Comparison of ENCODE assay signal across 10 cellular contexts in the genomic region with DNA sequence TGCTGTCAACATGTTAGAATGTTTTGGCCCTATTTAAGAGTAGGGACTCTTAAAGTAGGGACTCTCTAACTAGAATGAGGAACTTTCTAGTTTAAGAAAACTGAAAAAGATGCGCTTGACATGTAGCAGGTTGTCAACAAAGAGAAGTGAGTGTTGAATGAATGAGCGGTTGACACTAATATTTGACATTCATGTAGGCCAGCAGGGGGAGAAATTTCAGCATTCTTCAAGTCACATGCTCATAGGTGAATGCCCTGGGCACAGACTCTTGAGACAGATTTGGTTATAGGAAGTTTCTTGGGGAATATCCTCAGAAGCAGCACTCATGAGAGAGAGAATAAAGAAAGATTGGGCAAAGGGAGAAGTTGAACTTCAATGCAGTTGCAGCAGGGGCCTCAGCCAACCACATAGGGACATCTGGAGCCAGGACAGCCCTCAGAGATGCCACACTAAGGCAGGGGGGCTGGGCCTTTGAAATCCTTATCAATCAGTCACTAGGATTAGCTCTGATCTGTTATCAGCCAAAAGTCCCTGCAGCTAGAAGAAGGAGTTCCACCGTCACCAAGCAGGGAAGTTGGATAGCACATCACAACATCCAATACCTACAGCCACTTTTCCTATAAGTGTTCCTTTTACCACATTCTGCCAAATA.
DNase-seq lines count a peak whose midpoint lies in the region; ATAC-seq and TF ChIP-seq lines count a peak whose summit lies in the region.
"Had no signal": no experiment of that assay in that cellular context is flagged by ENCODE, and none has a peak within 500 bp of the region (broad histone marks: within the 10 kb centered on the region; RNA-seq: fewer than 3 reads in every experiment).

No MANE protein-coding gene starts in this region.

- H3K27ac ChIP-seq in C4-2B (no peak overlapping the region), VCaP (no peak overlapping the region)

- DNase-seq in activated gamma-delta T cell treated with Interleukin-2 at 50 U/mL for 16 hours (no peak), NCI-H2196 treated with DMSO at 0.1 percent for 48 hours (lab: John Stamatoyannopoulos, UW; ENCODE audit: unreplicated experiment) (no peak), NCI-H1694 (lab: John Stamatoyannopoulos, UW) (no peak)
- DNase-seq: activated CD4-positive, alpha-beta T cell treated with anti-CD3 and anti-CD28 coated beads for 36 hours; COR-L47 had no signal

- ATAC-seq in GM19351 (IDR thresholded peaks at IDR 0.05; ENCODE audit: unreplicated experiment) (peak; percentile 86), HG03354 (IDR thresholded peaks at IDR 0.05; ENCODE audit: poor library complexity, severe bottlenecking, unreplicated experiment) (peak; percentile 87), GM21423 (IDR thresholded peaks at IDR 0.05; ENCODE audit: unreplicated experiment) (no peak)
- ATAC-seq: activated CD4-positive, alpha-beta T cell treated with anti-CD3 and anti-CD28 coated beads for 36 hours had no signal

- peak; percentile 50 for TF ChIP-seq CTCF in C4-2B (conservative IDR thresholded peaks at IDR 0.05)
- peak; percentile 61 for TF ChIP-seq CTCF in VCaP (conservative IDR thresholded peaks at IDR 0.05)
